ENCODE assay signal across 36 cellular contexts in the genomic region with DNA sequence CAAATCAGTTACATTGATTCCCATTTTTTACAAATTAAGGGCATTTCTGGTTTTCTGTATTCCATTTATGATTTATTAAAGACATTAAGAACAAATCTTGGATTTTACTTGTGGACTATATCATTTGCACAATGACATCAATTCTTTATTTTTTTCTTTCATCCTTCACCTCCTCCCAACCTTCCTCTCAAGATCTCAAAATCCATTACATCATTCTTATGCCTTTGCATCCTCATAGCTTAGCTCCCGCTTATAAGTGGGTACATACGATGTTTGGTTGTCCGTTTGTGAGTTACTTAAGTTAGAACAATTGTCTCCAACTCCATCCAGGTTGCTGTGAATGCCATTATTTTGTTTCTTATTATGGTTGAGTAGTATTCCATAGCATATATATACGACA.
"Had no signal": no experiment of that assay in that cellular context is flagged by ENCODE, and none has a peak within 500 bp of the region (broad histone marks: within the 10 kb centered on the region; RNA-seq: fewer than 3 reads in every experiment).

No MANE protein-coding gene starts in this region.

- H3K36me3 ChIP-seq: MG63 had no signal

- H3K9me3 ChIP-seq: MG63 had no signal

- DNase-seq: Kasumi-1, MG63, MM.1S, MV-4-11, NCI-H1048, NCI-H1092, NCI-H1092 treated with DMSO at 0.1 percent for 48 hours, NCI-H1105, NCI-H1105 treated with DMSO at 0.1 percent for 48 hours, NCI-H1417, NCI-H1417 treated with DMSO at 0.1 percent for 48 hours, NCI-H1436, NCI-H1436 treated with DMSO at 0.1 percent for 48 hours, NCI-H146, NCI-H1694, NCI-H1694 treated with DMSO at 0.1 percent for 48 hours, NCI-H187, NCI-H187 treated with DMSO at 0.1 percent for 48 hours, NCI-H1930, NCI-H2029, NCI-H2029 treated with DMSO at 0.1 percent for 48 hours, NCI-H2081, NCI-H2081 treated with DMSO at 0.1 percent for 48 hours, NCI-H2107, NCI-H2171, NCI-H2171 treated with DMSO at 0.1 percent for 48 hours, NCI-H2227 treated with DMSO at 0.1 percent for 48 hours, NCI-H226, NCI-H345, NCI-H446, NCI-H446 treated with DMSO at 0.1 percent for 48 hours, NCI-H510A, NCI-H510A treated with DMSO at 0.1 percent for 48 hours, NCI-H524, NCI-H524 treated with DMSO at 0.1 percent for 48 hours, NCI-H526 had no signal

- H3K27me3 ChIP-seq: MG63 had no signal

- H3K4me3 ChIP-seq: MG63 had no signal
